14 cellular contexts compared by ENCODE assay signal in the genomic region with DNA sequence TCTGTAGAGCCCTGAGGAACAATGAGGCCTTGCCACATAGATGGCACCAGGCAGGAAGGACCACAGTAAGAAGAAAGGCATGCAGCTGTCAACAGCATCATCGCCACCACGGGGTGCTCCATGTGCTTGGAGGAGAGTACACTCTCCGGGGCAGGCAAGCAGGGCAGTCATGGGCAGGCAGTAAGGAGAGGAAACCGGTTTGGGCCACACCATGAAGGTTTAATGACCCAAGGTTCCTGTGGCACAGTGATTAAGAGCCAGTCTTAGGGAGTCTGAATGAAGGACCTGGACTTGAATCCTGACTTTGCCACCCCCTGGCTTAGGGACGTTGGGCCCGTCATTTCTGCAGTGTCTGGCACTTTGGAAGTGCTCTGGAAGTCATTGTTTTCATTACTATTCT.
DNase-seq lines count a peak whose midpoint lies in the region; ATAC-seq and TF ChIP-seq lines count a peak whose summit lies in the region.
"Had no signal": no experiment of that assay in that cellular context is flagged by ENCODE, and none has a peak within 500 bp of the region (broad histone marks: within the 10 kb centered on the region; RNA-seq: fewer than 3 reads in every experiment).

No MANE protein-coding gene starts in this region.

- no peaks in the 10 kb centered on the region for H3K9me3 ChIP-seq in SK-N-SH
- H3K9me3 ChIP-seq: A549 had no signal

- TF ChIP-seq RAD21 in SK-N-SH (IDR thresholded peaks at IDR 0.05; ENCODE audit: low read length): no peak

- no peak overlapping the region for H3K27ac Mint-ChIP-seq in MCF 10A (ENCODE audit: low read depth, unreplicated experiment)
- H3K27ac Mint-ChIP-seq in natural killer cell treated with Interleukin-12 subunit alpha and Interleukin-12 subunit beta and Interleukin-15 and Interleukin-18, amount 100 ng/mL, for 72 hours: peak overlapping the region; percentile 56 to 75

- no peaks in the 10 kb centered on the region for H3K36me3 ChIP-seq in SK-N-SH (replicated peaks in 1 of 2; ENCODE audit: control insufficient read depth in 1 of 2, insufficient read depth in 2 of 2, low read length in 1 of 2)
- H3K36me3 ChIP-seq: SJCRH30 had no signal

- peaks cover 10 to 34% of the 10 kb centered on the region in 2 experiments; a peak in 2 of 4 replicates for H3K4me1 ChIP-seq in SK-N-SH (ENCODE audit: control insufficient read depth in 1 of 2, insufficient read depth in 2 of 2, low read depth in 1 of 2, low read length in 1 of 2)
- H3K4me1 ChIP-seq: foreskin keratinocyte had no signal

- peaks cover 12% of the 10 kb centered on the region; the same call in 1 of the 2 replicates for H3K27me3 ChIP-seq in SK-N-SH (ENCODE audit: insufficient read depth)

- peak overlapping the region; percentile 68 for H3K4me3 Mint-ChIP-seq in MCF 10A (ENCODE audit: unreplicated experiment)
- H3K4me3 Mint-ChIP-seq in natural killer cell treated with Interleukin-12 subunit alpha and Interleukin-12 subunit beta and Interleukin-15 and Interleukin-18, amount 100 ng/mL, for 72 hours: peak overlapping the region; percentile 88

- intact Hi-C loops in MCF 10A (cut with micrococcal nuclease): no loop called here

- no peaks in the 10 kb centered on the region for H3K79me2 ChIP-seq in SK-N-SH (ENCODE audit: insufficient read depth)

- no peaks in the 10 kb centered on the region for H4K20me1 ChIP-seq in SK-N-SH (ENCODE audit: insufficient read depth)

- H3K4me1 Mint-ChIP-seq in MCF 10A (ENCODE audit: insufficient read depth, unreplicated experiment): peaks cover 16% of the 10 kb centered on the region
- H3K4me1 Mint-ChIP-seq in natural killer cell treated with Interleukin-12 subunit alpha and Interleukin-12 subunit beta and Interleukin-15 and Interleukin-18, amount 100 ng/mL, for 72 hours (ENCODE audit: low read depth in 2 of 2): peaks cover 36 to 38% of the 10 kb centered on the region in 2 donors

- WGBS in SK-N-SH (ENCODE audit: low lambda C conversion rate): 69% methylated on average over 6 of the region's 6 CpGs

- no peaks in the 10 kb centered on the region for H3K9me3 Mint-ChIP-seq in MCF 10A (ENCODE audit: unreplicated experiment)
- H3K9me3 Mint-ChIP-seq in natural killer cell treated with Interleukin-12 subunit alpha and Interleukin-12 subunit beta and Interleukin-15 and Interleukin-18, amount 100 ng/mL, for 72 hours: no peaks in the 10 kb centered on the region

- H3K9me2 ChIP-seq in SK-N-SH: no peaks in the 10 kb centered on the region

- H3K27ac ChIP-seq in SK-N-SH (ENCODE audit: low read depth in 2 of 2, low read length in 1 of 2): peak overlapping the region in 1 of 2 experiments; percentile 94; a peak in 2 of 4 replicates
- H3K27ac ChIP-seq: A549, foreskin keratinocyte, SJCRH30 had no signal

- H3K36me3 Mint-ChIP-seq in MCF 10A (ENCODE audit: insufficient read depth, unreplicated experiment): no peaks in the 10 kb centered on the region
- no peaks in the 10 kb centered on the region for H3K36me3 Mint-ChIP-seq in natural killer cell treated with Interleukin-12 subunit alpha and Interleukin-12 subunit beta and Interleukin-15 and Interleukin-18, amount 100 ng/mL, for 72 hours

- POLR2A ChIA-PET in SK-N-SH (lab: Yijun Ruan, JAX): interaction anchor here (1.4 kb wide), 1 partner anchor 19 kb away, joined by 4 read pairs; no protein-coding TSS in a partner anchor
- POLR2A ChIA-PET in MCF 10A (lab: Yijun Ruan, JAX): interaction anchor here (0.8 to 1.3 kb wide), 4 partner anchors 8 to 67 kb away, joined by 3 to 8 read pairs (median 4); no protein-coding TSS in a partner anchor

- H2AFZ ChIP-seq in SK-N-SH (ENCODE audit: low read depth): no peak overlapping the region

- H3K4me2 ChIP-seq in SK-N-SH: no peak overlapping the region
- H3K4me2 ChIP-seq: A549 had no signal

- CTCF ChIA-PET in SK-N-SH (lab: Yijun Ruan, JAX): interaction anchor here (1.9 to 3.0 kb wide), 3 partner anchors 19 to 57 kb away, joined by 8 to 15 read pairs (median 14); no protein-coding TSS in a partner anchor
- CTCF ChIA-PET in MCF 10A (lab: Yijun Ruan, JAX): interaction anchor here (0.7 to 2.4 kb wide), 4 partner anchors 18 to 57 kb away, joined by 3 to 12 read pairs (median 4); no protein-coding TSS in a partner anchor

- no peak overlapping the region for H3K9ac ChIP-seq in SK-N-SH

- ATAC-seq in SK-N-SH treated with all-trans-retinoic acid at 6 μM for 48 hours (no peak), HG03571 (IDR thresholded peaks at IDR 0.05; ENCODE audit: unreplicated experiment) (no peak)
- ATAC-seq in natural killer cell treated with Interleukin-12 subunit alpha and Interleukin-12 subunit beta and Interleukin-15 and Interleukin-18, amount 100 ng/mL, for 72 hours: no peak
- ATAC-seq: A549, foreskin keratinocyte had no signal

- DNase-seq in SK-N-SH (peak; percentile 42), LHCN-M2 (ENCODE audit: low read depth) (peak; percentile 26), MCF 10A (ENCODE audit: unreplicated experiment) (no peak), NCI-H146 (lab: John Stamatoyannopoulos, UW) (no peak), AG20443 (ENCODE audit: low spot score) (no peak)
- DNase-seq in natural killer cell treated with Interleukin-12 subunit alpha and Interleukin-12 subunit beta and Interleukin-15 and Interleukin-18, amount 100 ng/mL, for 72 hours (ENCODE audit: low spot score): no peak
- DNase-seq: GF-D8, left colon, NCI-H446 treated with DMSO at 0.1 percent for 48 hours had no signal

- no peaks in the 10 kb centered on the region for H3F3A ChIP-seq in SK-N-SH (replicated peaks; ENCODE audit: insufficient read depth)

- no TSS peak for BruUV-seq in MCF 10A (replicated peaks; lab: Mats Ljungman, UMichigan)

- TF ChIP-seq CTCF in SK-N-SH (IDR thresholded peaks at IDR 0.05) (no peak), MCF 10A (IDR thresholded peaks at IDR 0.05; ENCODE audit: unreplicated experiment) (no peak)

- H3K27me3 Mint-ChIP-seq in MCF 10A (ENCODE audit: insufficient read depth, unreplicated experiment): no peaks in the 10 kb centered on the region
- H3K27me3 Mint-ChIP-seq in natural killer cell treated with Interleukin-12 subunit alpha and Interleukin-12 subunit beta and Interleukin-15 and Interleukin-18, amount 100 ng/mL, for 72 hours: no peaks in the 10 kb centered on the region

- TF ChIP-seq EP300 in SK-N-SH (IDR thresholded peaks at IDR 0.05; ENCODE audit: borderline replicate concordance in 1 of 2, low read depth in 1 of 2, low read length in 1 of 2): no peak

- no peak overlapping the region for H3K4me3 ChIP-seq in SK-N-SH (ENCODE audit: low read depth in 2 of 2, low read length in 1 of 2)
- H3K4me3 ChIP-seq: A549, SJCRH30 had no signal

TF ChIP-seq in SK-N-SH, 30 proteins besides CTCF, POLR2A, EP300 and RAD21:
- TF ChIP-seq GATA2 (CRISPR knock-in tag; IDR thresholded peaks at IDR 0.05) (no peak), TAF1 (IDR thresholded peaks at IDR 0.05; ENCODE audit: borderline replicate concordance, low read depth, low read length) (no peak), EZH2phosphoT487 (IDR thresholded peaks at IDR 0.05; ENCODE audit: borderline replicate concordance, low read depth) (no peak), YY1 (IDR thresholded peaks at IDR 0.05; ENCODE audit: low read depth) (no peak), NFIC (IDR thresholded peaks at IDR 0.05; ENCODE audit: borderline replicate concordance) (no peak), RCOR1 (IDR thresholded peaks at IDR 0.05; ENCODE audit: low read length) (no peak), FOXJ3 (CRISPR knock-in tag; IDR thresholded peaks at IDR 0.05) (no peak)
TF ChIP-seq in SK-N-SH: peak in this region for 0.

TF ChIP-seq in SK-N-SH treated with all-trans-retinoic acid at 6 μM for 48 hours, 23 proteins besides CTCF, POLR2A, EP300 and RAD21:
- TF ChIP-seq BACH2 (CRISPR knock-in tag; IDR thresholded peaks at IDR 0.05; ENCODE audit: borderline replicate concordance): no peak
- TF ChIP-seq GLIS3 (CRISPR knock-in tag; IDR thresholded peaks at IDR 0.05): no peak
- no peak for TF ChIP-seq OSR1 (CRISPR knock-in tag; IDR thresholded peaks at IDR 0.05)
- no peak for TF ChIP-seq ZNF565 (CRISPR knock-in tag; conservative IDR thresholded peaks at IDR 0.05; ENCODE audit: low read depth)
- TF ChIP-seq, protein P1, sequence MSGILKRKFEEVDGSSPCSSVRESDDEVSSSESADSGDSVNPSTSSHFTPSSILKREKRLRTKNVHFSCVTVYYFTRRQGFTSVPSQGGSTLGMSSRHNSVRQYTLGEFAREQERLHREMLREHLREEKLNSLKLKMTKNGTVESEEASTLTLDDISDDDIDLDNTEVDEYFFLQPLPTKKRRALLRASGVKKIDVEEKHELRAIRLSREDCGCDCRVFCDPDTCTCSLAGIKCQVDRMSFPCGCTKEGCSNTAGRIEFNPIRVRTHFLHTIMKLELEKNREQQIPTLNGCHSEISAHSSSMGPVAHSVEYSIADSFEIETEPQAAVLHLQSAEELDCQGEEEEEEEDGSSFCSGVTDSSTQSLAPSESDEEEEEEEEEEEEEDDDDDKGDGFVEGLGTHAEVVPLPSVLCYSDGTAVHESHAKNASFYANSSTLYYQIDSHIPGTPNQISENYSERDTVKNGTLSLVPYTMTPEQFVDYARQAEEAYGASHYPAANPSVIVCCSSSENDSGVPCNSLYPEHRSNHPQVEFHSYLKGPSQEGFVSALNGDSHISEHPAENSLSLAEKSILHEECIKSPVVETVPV (CRISPR knock-in tag; IDR thresholded peaks at IDR 0.05): no peak
- TF ChIP-seq ISL1 (CRISPR knock-in tag; IDR thresholded peaks at IDR 0.05): no peak
- TF ChIP-seq POU6F1 (CRISPR knock-in tag; IDR thresholded peaks at IDR 0.05; ENCODE audit: borderline replicate concordance, low read depth): no peak
- no peak for TF ChIP-seq ZFP3 (CRISPR knock-in tag; IDR thresholded peaks at IDR 0.05)
- TF ChIP-seq PPARA (CRISPR knock-in tag; IDR thresholded peaks at IDR 0.05; ENCODE audit: borderline replicate concordance): no peak

Comparison
In these comparisons a context has a peak if more than half of its experiments do, and no peak if none do; other contexts are left out.
1. DNase-seq: peak in SK-N-SH (single experiment) and LHCN-M2 (single experiment); none in MCF 10A (single experiment), natural killer cell treated with Interleukin-12 subunit alpha and Interleukin-12 subunit beta and Interleukin-15 and Interleukin-18, amount 100 ng/mL, for 72 hours (single experiment), NCI-H146 (single experiment) and AG20443 (single experiment).